In the genomic region with DNA sequence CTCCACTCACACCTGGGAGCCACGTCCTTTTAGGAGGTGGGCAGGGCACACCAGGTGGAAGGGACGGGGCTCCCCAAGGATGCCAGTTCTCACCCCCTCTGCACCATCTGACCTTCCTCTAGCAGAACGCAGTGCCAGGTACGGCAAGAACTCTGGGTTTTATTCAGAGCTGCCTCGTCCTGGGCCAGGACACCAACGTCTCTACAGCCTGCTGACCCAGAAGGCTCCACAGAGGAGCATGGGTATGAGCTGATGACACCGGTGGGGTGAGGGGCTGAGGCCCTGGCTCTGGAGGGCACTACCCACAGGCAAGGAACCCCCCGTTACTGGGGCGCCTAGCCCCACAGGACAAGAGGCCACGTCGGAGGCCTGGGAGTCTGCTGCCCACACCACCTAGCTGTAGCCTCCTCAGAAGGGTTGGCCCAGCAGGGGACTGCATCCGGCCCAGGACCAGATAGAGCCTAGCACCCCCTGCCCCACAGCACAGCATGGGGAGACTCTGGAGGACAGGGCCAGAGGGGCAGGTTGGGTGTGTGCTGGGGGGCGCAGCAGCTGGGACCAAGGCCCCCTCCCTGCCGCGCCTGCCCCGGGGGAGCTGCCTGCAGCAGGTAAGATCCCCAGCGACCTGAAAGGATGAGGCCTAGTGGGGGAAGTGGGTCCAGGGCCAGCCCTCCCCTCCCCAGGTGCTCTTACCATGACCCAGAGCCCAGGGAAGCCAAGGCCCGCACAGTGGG, we compare ENCODE assay signal across 13 cellular contexts. TPM values are rescaled to one million over a fixed set of nuclear protein-coding genes. Genes with fewer than 3 reads are reported as not detected.
DNase-seq lines count a peak whose midpoint lies in the region; ATAC-seq, FAIRE-seq and TF ChIP-seq lines count a peak whose summit lies in the region.
"Had no signal": no experiment of that assay in that cellular context is flagged by ENCODE, and none has a peak within 500 bp of the region (broad histone marks: within the 10 kb centered on the region; RNA-seq: fewer than 3 reads in every experiment).

No MANE protein-coding gene starts in this region.

- CTCF ChIA-PET in H1 (lab: Charles Lee; ENCODE audit: partially characterized antibody) = interaction anchor here (0.6 to 10.8 kb wide), 8 partner anchors 10 to 67 kb away, joined by 3 to 236 read pairs (median 3); partner anchors contain the start of gene BCAR1

- H2AK5ac ChIP-seq in H1 (ENCODE audit: low read depth, low read length) = no peak overlapping the region

- TF ChIP-seq CTCF in RWPE2 (IDR thresholded peaks at IDR 0.05; ENCODE audit: poor library complexity, severe bottlenecking) = no peak
- TF ChIP-seq CTCF in H1 (IDR thresholded peaks at IDR 0.05; ENCODE audit: control extremely low read depth in 1 of 3, insufficient read depth in 1 of 3, low read depth in 1 of 3, low read length in 3 of 3) = no peak
- no peak for TF ChIP-seq CTCF in neural crest cell (conservative IDR thresholded peaks at IDR 0.05)
- no peak for TF ChIP-seq CTCF in tibial nerve (IDR thresholded peaks at IDR 0.05)

- POLR2A ChIA-PET in H1 (lab: Charles Lee; ENCODE audit: partially characterized antibody) = interaction anchor here (0.9 to 22.7 kb wide), 4 partner anchors 8 to 28 kb away, joined by 3 to 375 read pairs (median 6); partner anchors contain the start of gene BCAR1

- H3K56ac ChIP-seq in H1 (replicated peaks; ENCODE audit: insufficient read length, low read depth, low read length) = no peak overlapping the region

- peaks cover 39% of the 10 kb centered on the region for H3K4me1 Mint-ChIP-seq in neural crest cell

- no peak for DNase-seq in RWPE2 (ENCODE audit: low spot score)
- DNase-seq in H1 (ENCODE audit: low read depth in 1 of 2, low spot score in 2 of 2) = no peak
- no peak for DNase-seq in neural crest cell (ENCODE audit: low read depth, low spot score)
- no peak for DNase-seq in tibial nerve (ENCODE audit: low spot score in 2 of 2)
- no peak for DNase-seq in HAP-1 (ENCODE audit: low spot score in 2 of 2)
- no peak for DNase-seq in NCI-H146 (lab: John Stamatoyannopoulos, UW)
- DNase-seq: activated effector memory CD4-positive, alpha-beta T cell treated with anti-CD3 and anti-CD28 coated beads, Interleukin-2, amount 50 U/mL, for 16 hours; KBM-7; NCI-H187 treated with DMSO at 0.1 percent for 48 hours; stimulated activated naive CD4-positive, alpha-beta T cell had no signal

- H3K4me3 ChIP-seq in RWPE2 (ENCODE audit: severe bottlenecking) (no peak overlapping the region), H1 (ENCODE audit: extremely low read depth in 1 of 4, insufficient read depth in 2 of 4, low read depth in 3 of 4, low read length in 4 of 4) (no peak overlapping the region), tibial nerve (no peak overlapping the region), HAP-1 (no peak overlapping the region)

- FAIRE-seq in H1 (lab: Jason Lieb, UNC) = no peak
- FAIRE-seq: frontal cortex had no signal

- no peak overlapping the region for H4K91ac ChIP-seq in H1 (replicated peaks; ENCODE audit: insufficient read length, low read length)

- no peaks in the 10 kb centered on the region for H3K23me2 ChIP-seq in H1 (ENCODE audit: low read depth, low read length)

- TF ChIP-seq EP300 in H1 (IDR thresholded peaks at IDR 0.05; ENCODE audit: borderline replicate concordance in 1 of 2, low read depth in 2 of 2, low read length in 2 of 2) (no peak), tibial nerve (IDR thresholded peaks at IDR 0.05) (no peak)

- H3K79me2 ChIP-seq in H1 (ENCODE audit: control insufficient read depth in 1 of 2, insufficient read depth in 2 of 2, low read length in 2 of 2) = peaks cover 0 to 37% of the 10 kb centered on the region in 2 experiments; a peak in 2 of 4 replicates

- no peak overlapping the region for H2BK20ac ChIP-seq in H1 (ENCODE audit: low read length)

- no peak overlapping the region; the same call in 1 of the 2 replicates for H4K8ac ChIP-seq in H1 (ENCODE audit: extremely low read depth, insufficient read depth, low read length)

- H3K14ac ChIP-seq in H1 (ENCODE audit: insufficient read length) = no peak overlapping the region

- H2AFZ ChIP-seq in H1 (ENCODE audit: low read length) = no peak overlapping the region

- peak overlapping the region; percentile 23 for H3K4me3 Mint-ChIP-seq in neural crest cell

- TF ChIP-seq RAD21 in H1 (IDR thresholded peaks at IDR 0.05 in 1 of 2, conservative IDR thresholded peaks at IDR 0.05 in 1 of 2; ENCODE audit: low read depth in 2 of 2, low read length in 2 of 2) = no peak

- no peak overlapping the region for H2BK15ac ChIP-seq in H1 (ENCODE audit: low read length)

- H3K27ac Mint-ChIP-seq in neural crest cell (ENCODE audit: unreplicated experiment) = no peak overlapping the region

- H3K9me3 ChIP-seq in RWPE2 (ENCODE audit: severe bottlenecking) (no peaks in the 10 kb centered on the region), H1 (ENCODE audit: insufficient read depth in 2 of 2, low read depth in 1 of 2, low read length in 1 of 2) (no peaks in the 10 kb centered on the region), tibial nerve (no peaks in the 10 kb centered on the region), HAP-1 (no peaks in the 10 kb centered on the region)

- H3K27ac ChIP-seq in RWPE2 (ENCODE audit: poor library complexity, severe bottlenecking) (peak overlapping the region; percentile 34), H1 (ENCODE audit: low read depth, low read length) (peak overlapping the region; percentile 49; the same call in 1 of the 2 replicates), tibial nerve (peak overlapping the region; percentile 25 to 92 (median 77))

- H3K27me3 ChIP-seq in RWPE2 (ENCODE audit: insufficient read depth, poor library complexity, severe bottlenecking) (no peaks in the 10 kb centered on the region), H1 (replicated peaks in 1 of 4; ENCODE audit: control insufficient read depth in 3 of 4, extremely low read depth in 1 of 4, insufficient read depth in 3 of 4, low read length in 3 of 4) (no peaks in the 10 kb centered on the region), tibial nerve (no peaks in the 10 kb centered on the region), HAP-1 (ENCODE audit: low read depth) (no peaks in the 10 kb centered on the region)

- H3K23ac ChIP-seq in H1 (ENCODE audit: insufficient read length) = no peak overlapping the region

- peaks cover 4% of the 10 kb centered on the region for H3K36me3 Mint-ChIP-seq in neural crest cell (ENCODE audit: low read depth)

- no peaks in the 10 kb centered on the region for H3K9me3 Mint-ChIP-seq in neural crest cell

- no peak overlapping the region for H2BK12ac ChIP-seq in H1 (ENCODE audit: low read depth, low read length)

- no peaks in the 10 kb centered on the region for H3K27me3 Mint-ChIP-seq in neural crest cell (ENCODE audit: low read depth)

- H4K5ac ChIP-seq in H1 (ENCODE audit: insufficient read length, low read depth, low read length) = no peak overlapping the region

- H2BK120ac ChIP-seq in H1 (replicated peaks; ENCODE audit: low read depth, low read length) = no peak overlapping the region

- H2BK5ac ChIP-seq in H1 (ENCODE audit: low read depth, low read length) = 0 out of 2 replicates have a peak overlapping the region, but pooled peaks have one; percentile 5

- no peak overlapping the region for H3K9ac ChIP-seq in H1 (replicated peaks in 1 of 4; ENCODE audit: extremely low read depth in 1 of 4, low read depth in 3 of 4, low read length in 3 of 4)

- ATAC-seq in RWPE2 (ENCODE audit: low read depth) (no peak), HG03135 (IDR thresholded peaks at IDR 0.05; ENCODE audit: unreplicated experiment) (no peak)

- no peak overlapping the region for H3K4me2 ChIP-seq in H1 (ENCODE audit: insufficient read depth in 1 of 2, low read depth in 2 of 2, low read length in 2 of 2)

- peaks cover 24 to 40% of the 10 kb centered on the region in 2 experiments for H4K20me1 ChIP-seq in H1 (replicated peaks in 1 of 2; ENCODE audit: control insufficient read depth in 1 of 2, insufficient read depth in 2 of 2, low read length in 2 of 2)

- H3K4me1 ChIP-seq in RWPE2 (ENCODE audit: insufficient read depth, poor library complexity, severe bottlenecking) (peaks cover 21% of the 10 kb centered on the region), H1 (replicated peaks in 1 of 4; ENCODE audit: control insufficient read depth in 3 of 4, insufficient read depth in 4 of 4, low read length in 3 of 4) (peaks cover 0 to 6% (median 2%) of the 10 kb centered on the region in 4 experiments; a peak in 2 of 7 replicates), tibial nerve (peaks cover 0 to 80% (median 36%) of the 10 kb centered on the region in 4 donors), HAP-1 (no peaks in the 10 kb centered on the region)

- WGBS in H1 (ENCODE audit: extremely low coverage in 1 of 2, insufficient coverage in 1 of 2, insufficient read length in 1 of 2, insufficient replicate concordance in 2 of 2, low coverage in 1 of 2, low lambda C conversion rate in 2 of 2, missing lambda C conversion rate in 1 of 2), 2 experiments = 94% methylated on average over 18 of the region's 18 CpGs; no CpG with 5 or more reads in 1 of the 2 experiments
- WGBS in tibial nerve, 2 donors = 72 to 83% methylated on average over 9 to 15 of the region's 18 CpGs

- no peak overlapping the region; the same call in 1 of the 2 replicates for H3K18ac ChIP-seq in H1 (ENCODE audit: extremely low read depth, low read length)

- peaks cover 72% of the 10 kb centered on the region for H3K36me3 ChIP-seq in RWPE2 (ENCODE audit: low read depth)
- peaks cover 6 to 55% (median 23%) of the 10 kb centered on the region in 4 experiments for H3K36me3 ChIP-seq in H1 (ENCODE audit: control insufficient read depth in 2 of 4, insufficient read depth in 4 of 4, low read length in 3 of 4)
- peaks cover 0 to 51% (median 2%) of the 10 kb centered on the region in 3 donors for H3K36me3 ChIP-seq in tibial nerve
- peaks cover 40% of the 10 kb centered on the region for H3K36me3 ChIP-seq in HAP-1 (replicated peaks)

- in situ Hi-C loops in HAP-1 (cut with MboI; ENCODE audit: low sequenced_read_pairs) = no loop called here

- no peak for TF ChIP-seq POLR2A in H1 (IDR thresholded peaks at IDR 0.05; ENCODE audit: control extremely low read depth in 1 of 2, low read depth in 2 of 2, low read length in 2 of 2)
- no peak for TF ChIP-seq POLR2A in tibial nerve (IDR thresholded peaks at IDR 0.05)

- peaks cover 14% of the 10 kb centered on the region; the same call in 1 of the 2 replicates for H3K79me1 ChIP-seq in H1 (ENCODE audit: low read depth, low read length)

- H3K4ac ChIP-seq in H1 (replicated peaks; ENCODE audit: insufficient read length, low read depth, low read length) = no peak overlapping the region

RNA-seq across cellular contexts. Expression of gene BCAR1, which starts 13.9 kb away (rescaled TPM):
- total RNA-seq in H1 (2021; fragmentation: NEBNext Ultra II Directional; extraction: Animal tissue kit (Norgen Biotek cat#: 25700)) = 103 and 105 TPM in 2 replicates
- polyA plus RNA-seq in H1 (2011; rRNA removed) = 59.8 and 93.8 TPM in 2 replicates
- 51.9 TPM for polyA plus RNA-seq in H1 (2011; cell fraction: cytosol; rRNA removed)
- polyA plus RNA-seq in H1 (2011; cell fraction: nucleus; rRNA removed) = 130 TPM
- 42.6 to 68.8 TPM (median 64.7 TPM) in 4 replicates for polyA plus RNA-seq in H1 (2012, experiment 1 of 2)
- 54.8 TPM for polyA plus RNA-seq in H1 (2012, experiment 2 of 2)
- 83.5 TPM for polyA plus RNA-seq in H1 (2013, experiment 1 of 2)
- polyA plus RNA-seq in H1 (2013, experiment 2 of 2) = 83.4 TPM
- 19.1 and 21.8 TPM in 2 replicates for polyA minus RNA-seq in H1 (2011; rRNA and poly(A)+ RNA removed)
- polyA minus RNA-seq in H1 (2011; cell fraction: cytosol; rRNA and poly(A)+ RNA removed) = 43.2 TPM
- 75.0 TPM for polyA minus RNA-seq in H1 (2011; cell fraction: nucleus; rRNA and poly(A)+ RNA removed)
- 63.8 and 64.0 TPM in 2 replicates for total RNA-seq in neural crest cell
- 10 to 100 TPM; 41.0 to 57.3 (median 42.9) TPM for total RNA-seq in tibial nerve

RNA-seq across cellular contexts. Expression of gene CTRB1, which starts 18.8 kb away (rescaled TPM):
- total RNA-seq in H1 (2021; fragmentation: NEBNext Ultra II Directional; extraction: Animal tissue kit (Norgen Biotek cat#: 25700)) = not detected in 2 replicates
- not detected in 2 replicates for polyA plus RNA-seq in H1 (2011; rRNA removed)
- not detected for polyA plus RNA-seq in H1 (2011; cell fraction: cytosol; rRNA removed)
- polyA plus RNA-seq in H1 (2011; cell fraction: nucleus; rRNA removed) = not detected
- not detected in 4 replicates for polyA plus RNA-seq in H1 (2012, experiment 1 of 2)
- polyA plus RNA-seq in H1 (2012, experiment 2 of 2) = not detected
- not detected for polyA plus RNA-seq in H1 (2013, experiment 1 of 2)
- polyA plus RNA-seq in H1 (2013, experiment 2 of 2) = not detected
- not detected in 2 replicates for polyA minus RNA-seq in H1 (2011; rRNA and poly(A)+ RNA removed)
- not detected for polyA minus RNA-seq in H1 (2011; cell fraction: cytosol; rRNA and poly(A)+ RNA removed)
- polyA minus RNA-seq in H1 (2011; cell fraction: nucleus; rRNA and poly(A)+ RNA removed) = not detected
- not detected in 2 replicates for total RNA-seq in neural crest cell
- 10 to 100 TPM in 1 of 4 donors, 1 to 10 TPM in 2, under 1 TPM in 1; 0.59 to 24.3 (median 1.2) TPM for total RNA-seq in tibial nerve
- total RNA-seq: frontal cortex, kidney epithelial cell had no signal

RNA-seq across cellular contexts. Expression of gene CTRB2, which starts 30.6 kb away (rescaled TPM):
- not detected in 2 replicates for total RNA-seq in H1 (2021; fragmentation: NEBNext Ultra II Directional; extraction: Animal tissue kit (Norgen Biotek cat#: 25700))
- polyA plus RNA-seq in H1 (2011; rRNA removed) = not detected in 2 replicates
- polyA plus RNA-seq in H1 (2011; cell fraction: cytosol; rRNA removed) = not detected
- not detected for polyA plus RNA-seq in H1 (2011; cell fraction: nucleus; rRNA removed)
- polyA plus RNA-seq in H1 (2012, experiment 1 of 2) = not detected in 4 replicates
- not detected for polyA plus RNA-seq in H1 (2012, experiment 2 of 2)
- not detected for polyA plus RNA-seq in H1 (2013, experiment 1 of 2)
- polyA plus RNA-seq in H1 (2013, experiment 2 of 2) = not detected
- not detected in 2 replicates for polyA minus RNA-seq in H1 (2011; rRNA and poly(A)+ RNA removed)
- not detected for polyA minus RNA-seq in H1 (2011; cell fraction: cytosol; rRNA and poly(A)+ RNA removed)
- polyA minus RNA-seq in H1 (2011; cell fraction: nucleus; rRNA and poly(A)+ RNA removed) = not detected
- total RNA-seq in neural crest cell (not detected in 2 replicates), tibial nerve (10 to 100 TPM in 3 of 4 donors, 1 to 10 TPM in 1; 4.2 to 45.0 (median 15.5) TPM)
- total RNA-seq: frontal cortex, kidney epithelial cell had no signal
